1 cellular context compared by ENCODE assay signal in the genomic region with DNA sequence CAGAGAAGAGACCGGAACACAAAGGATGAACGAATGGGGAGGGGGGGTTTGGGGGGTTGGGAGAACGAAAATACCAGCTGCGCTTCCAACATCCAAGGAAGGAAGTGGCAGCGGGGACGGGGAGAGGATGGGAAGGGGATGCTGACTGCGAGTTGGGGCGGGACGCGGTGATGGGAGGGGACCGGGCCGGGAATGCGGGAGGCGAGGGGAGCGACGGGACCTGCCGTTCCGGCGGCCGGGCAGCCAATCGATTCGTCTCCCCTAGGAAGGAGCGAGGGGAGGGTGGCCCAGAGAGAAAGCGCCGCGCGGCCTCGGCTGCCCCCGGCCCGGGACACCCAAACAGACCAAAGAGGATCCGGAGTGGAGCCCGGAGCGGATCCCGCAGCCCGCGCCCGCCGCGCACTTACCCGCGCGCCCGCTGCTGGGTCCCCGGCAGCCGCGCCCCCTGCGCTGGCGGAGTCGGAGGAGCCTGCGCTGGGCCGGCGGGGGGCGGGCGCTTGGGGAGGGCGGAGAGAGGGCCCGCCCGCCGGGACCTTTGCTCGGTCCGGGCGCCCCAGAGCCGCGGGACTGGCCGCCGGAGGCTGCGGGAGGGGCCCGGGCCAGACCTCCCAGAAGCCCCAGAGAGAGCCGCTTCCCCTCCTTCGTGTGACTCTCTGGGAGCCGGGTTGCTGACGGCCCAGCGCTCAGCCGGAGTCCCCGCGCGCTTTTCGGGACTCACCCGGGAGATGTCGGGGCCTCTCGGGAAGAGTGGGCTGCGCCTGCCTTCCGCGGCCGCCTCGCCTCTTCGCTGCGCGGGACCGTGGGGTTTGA.
TF ChIP-seq lines count a peak whose summit lies in the region.

A gene (minus strand): TSS at position 476 of the 810 bp plus-strand sequence. CDS start 7,690 bp downstream, outside the sequence.

TF ChIP-seq in HepG2, 621 proteins besides CTCF, POLR2A, EP300 and RAD21 (continued from another document and continues in another):
- TF ChIP-seq SAFB2 (CRISPR knock-in tag; IDR thresholded peaks at IDR 0.05; ENCODE audit: borderline replicate concordance, low read depth): 0 out of 2 replicates have a peak, but pooled peaks have one; percentile 28
- TF ChIP-seq, protein P1, sequence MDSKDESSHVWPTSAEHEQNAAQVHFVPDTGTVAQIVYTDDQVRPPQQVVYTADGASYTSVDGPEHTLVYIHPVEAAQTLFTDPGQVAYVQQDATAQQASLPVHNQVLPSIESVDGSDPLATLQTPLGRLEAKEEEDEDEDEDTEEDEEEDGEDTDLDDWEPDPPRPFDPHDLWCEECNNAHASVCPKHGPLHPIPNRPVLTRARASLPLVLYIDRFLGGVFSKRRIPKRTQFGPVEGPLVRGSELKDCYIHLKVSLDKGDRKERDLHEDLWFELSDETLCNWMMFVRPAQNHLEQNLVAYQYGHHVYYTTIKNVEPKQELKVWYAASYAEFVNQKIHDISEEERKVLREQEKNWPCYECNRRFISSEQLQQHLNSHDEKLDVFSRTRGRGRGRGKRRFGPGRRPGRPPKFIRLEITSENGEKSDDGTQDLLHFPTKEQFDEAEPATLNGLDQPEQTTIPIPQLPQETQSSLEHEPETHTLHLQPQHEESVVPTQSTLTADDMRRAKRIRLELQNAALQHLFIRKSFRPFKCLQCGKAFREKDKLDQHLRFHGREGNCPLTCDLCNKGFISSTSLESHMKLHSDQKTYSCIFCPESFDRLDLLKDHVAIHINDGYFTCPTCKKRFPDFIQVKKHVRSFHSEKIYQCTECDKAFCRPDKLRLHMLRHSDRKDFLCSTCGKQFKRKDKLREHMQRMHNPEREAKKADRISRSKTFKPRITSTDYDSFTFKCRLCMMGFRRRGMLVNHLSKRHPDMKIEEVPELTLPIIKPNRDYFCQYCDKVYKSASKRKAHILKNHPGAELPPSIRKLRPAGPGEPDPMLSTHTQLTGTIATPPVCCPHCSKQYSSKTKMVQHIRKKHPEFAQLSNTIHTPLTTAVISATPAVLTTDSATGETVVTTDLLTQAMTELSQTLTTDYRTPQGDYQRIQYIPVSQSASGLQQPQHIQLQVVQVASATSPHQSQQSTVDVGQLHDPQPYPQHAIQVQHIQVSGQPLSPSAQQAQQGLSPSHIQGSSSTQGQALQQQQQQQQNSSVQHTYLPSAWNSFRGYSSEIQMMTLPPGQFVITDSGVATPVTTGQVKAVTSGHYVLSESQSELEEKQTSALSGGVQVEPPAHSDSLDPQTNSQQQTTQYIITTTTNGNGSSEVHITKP (CRISPR knock-in tag; IDR thresholded peaks at IDR 0.05; ENCODE audit: low read depth): peak; percentile 58; the same call in 1 of the 2 replicates
- TF ChIP-seq, protein P2, sequence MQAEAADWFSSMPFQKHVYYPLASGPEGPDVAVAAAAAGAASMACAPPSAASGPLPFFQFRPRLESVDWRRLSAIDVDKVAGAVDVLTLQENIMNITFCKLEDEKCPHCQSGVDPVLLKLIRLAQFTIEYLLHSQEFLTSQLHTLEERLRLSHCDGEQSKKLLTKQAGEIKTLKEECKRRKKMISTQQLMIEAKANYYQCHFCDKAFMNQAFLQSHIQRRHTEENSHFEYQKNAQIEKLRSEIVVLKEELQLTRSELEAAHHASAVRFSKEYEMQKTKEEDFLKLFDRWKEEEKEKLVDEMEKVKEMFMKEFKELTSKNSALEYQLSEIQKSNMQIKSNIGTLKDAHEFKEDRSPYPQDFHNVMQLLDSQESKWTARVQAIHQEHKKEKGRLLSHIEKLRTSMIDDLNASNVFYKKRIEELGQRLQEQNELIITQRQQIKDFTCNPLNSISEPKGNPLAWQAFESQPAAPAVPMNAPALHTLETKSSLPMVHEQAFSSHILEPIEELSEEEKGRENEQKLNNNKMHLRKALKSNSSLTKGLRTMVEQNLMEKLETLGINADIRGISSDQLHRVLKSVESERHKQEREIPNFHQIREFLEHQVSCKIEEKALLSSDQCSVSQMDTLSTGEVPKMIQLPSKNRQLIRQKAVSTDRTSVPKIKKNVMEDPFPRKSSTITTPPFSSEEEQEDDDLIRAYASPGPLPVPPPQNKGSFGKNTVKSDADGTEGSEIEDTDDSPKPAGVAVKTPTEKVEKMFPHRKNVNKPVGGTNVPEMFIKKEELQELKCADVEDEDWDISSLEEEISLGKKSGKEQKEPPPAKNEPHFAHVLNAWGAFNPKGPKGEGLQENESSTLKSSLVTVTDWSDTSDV (CRISPR knock-in tag; IDR thresholded peaks at IDR 0.05): 0 out of 2 replicates have a peak, but pooled peaks have one; percentile 29
- 0 out of 2 replicates have a peak, but pooled peaks have one; percentile 20 for TF ChIP-seq HOXA5 (CRISPR knock-in tag; IDR thresholded peaks at IDR 0.05)
- no peak for TF ChIP-seq ZNF44 (CRISPR knock-in tag; IDR thresholded peaks at IDR 0.05)
- TF ChIP-seq, protein P3, sequence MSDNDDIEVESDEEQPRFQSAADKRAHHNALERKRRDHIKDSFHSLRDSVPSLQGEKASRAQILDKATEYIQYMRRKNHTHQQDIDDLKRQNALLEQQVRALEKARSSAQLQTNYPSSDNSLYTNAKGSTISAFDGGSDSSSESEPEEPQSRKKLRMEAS (IDR thresholded peaks at IDR 0.05): peak; percentile 22; the same call in 1 of the 2 replicates
- peak; percentile 18; the same call in 1 of the 2 replicates for TF ChIP-seq GATAD1 (CRISPR knock-in tag; IDR thresholded peaks at IDR 0.05)
- TF ChIP-seq, protein P4, sequence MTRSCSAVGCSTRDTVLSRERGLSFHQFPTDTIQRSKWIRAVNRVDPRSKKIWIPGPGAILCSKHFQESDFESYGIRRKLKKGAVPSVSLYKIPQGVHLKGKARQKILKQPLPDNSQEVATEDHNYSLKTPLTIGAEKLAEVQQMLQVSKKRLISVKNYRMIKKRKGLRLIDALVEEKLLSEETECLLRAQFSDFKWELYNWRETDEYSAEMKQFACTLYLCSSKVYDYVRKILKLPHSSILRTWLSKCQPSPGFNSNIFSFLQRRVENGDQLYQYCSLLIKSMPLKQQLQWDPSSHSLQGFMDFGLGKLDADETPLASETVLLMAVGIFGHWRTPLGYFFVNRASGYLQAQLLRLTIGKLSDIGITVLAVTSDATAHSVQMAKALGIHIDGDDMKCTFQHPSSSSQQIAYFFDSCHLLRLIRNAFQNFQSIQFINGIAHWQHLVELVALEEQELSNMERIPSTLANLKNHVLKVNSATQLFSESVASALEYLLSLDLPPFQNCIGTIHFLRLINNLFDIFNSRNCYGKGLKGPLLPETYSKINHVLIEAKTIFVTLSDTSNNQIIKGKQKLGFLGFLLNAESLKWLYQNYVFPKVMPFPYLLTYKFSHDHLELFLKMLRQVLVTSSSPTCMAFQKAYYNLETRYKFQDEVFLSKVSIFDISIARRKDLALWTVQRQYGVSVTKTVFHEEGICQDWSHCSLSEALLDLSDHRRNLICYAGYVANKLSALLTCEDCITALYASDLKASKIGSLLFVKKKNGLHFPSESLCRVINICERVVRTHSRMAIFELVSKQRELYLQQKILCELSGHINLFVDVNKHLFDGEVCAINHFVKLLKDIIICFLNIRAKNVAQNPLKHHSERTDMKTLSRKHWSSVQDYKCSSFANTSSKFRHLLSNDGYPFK (CRISPR knock-in tag; IDR thresholded peaks at IDR 0.05; ENCODE audit: borderline replicate concordance): 0 out of 2 replicates have a peak, but pooled peaks have one; percentile 17
- peak; percentile 92 for TF ChIP-seq HNRNPLL (IDR thresholded peaks at IDR 0.05; ENCODE audit: low read depth, low read length, poor library complexity, severe bottlenecking)
- TF ChIP-seq, protein P5, sequence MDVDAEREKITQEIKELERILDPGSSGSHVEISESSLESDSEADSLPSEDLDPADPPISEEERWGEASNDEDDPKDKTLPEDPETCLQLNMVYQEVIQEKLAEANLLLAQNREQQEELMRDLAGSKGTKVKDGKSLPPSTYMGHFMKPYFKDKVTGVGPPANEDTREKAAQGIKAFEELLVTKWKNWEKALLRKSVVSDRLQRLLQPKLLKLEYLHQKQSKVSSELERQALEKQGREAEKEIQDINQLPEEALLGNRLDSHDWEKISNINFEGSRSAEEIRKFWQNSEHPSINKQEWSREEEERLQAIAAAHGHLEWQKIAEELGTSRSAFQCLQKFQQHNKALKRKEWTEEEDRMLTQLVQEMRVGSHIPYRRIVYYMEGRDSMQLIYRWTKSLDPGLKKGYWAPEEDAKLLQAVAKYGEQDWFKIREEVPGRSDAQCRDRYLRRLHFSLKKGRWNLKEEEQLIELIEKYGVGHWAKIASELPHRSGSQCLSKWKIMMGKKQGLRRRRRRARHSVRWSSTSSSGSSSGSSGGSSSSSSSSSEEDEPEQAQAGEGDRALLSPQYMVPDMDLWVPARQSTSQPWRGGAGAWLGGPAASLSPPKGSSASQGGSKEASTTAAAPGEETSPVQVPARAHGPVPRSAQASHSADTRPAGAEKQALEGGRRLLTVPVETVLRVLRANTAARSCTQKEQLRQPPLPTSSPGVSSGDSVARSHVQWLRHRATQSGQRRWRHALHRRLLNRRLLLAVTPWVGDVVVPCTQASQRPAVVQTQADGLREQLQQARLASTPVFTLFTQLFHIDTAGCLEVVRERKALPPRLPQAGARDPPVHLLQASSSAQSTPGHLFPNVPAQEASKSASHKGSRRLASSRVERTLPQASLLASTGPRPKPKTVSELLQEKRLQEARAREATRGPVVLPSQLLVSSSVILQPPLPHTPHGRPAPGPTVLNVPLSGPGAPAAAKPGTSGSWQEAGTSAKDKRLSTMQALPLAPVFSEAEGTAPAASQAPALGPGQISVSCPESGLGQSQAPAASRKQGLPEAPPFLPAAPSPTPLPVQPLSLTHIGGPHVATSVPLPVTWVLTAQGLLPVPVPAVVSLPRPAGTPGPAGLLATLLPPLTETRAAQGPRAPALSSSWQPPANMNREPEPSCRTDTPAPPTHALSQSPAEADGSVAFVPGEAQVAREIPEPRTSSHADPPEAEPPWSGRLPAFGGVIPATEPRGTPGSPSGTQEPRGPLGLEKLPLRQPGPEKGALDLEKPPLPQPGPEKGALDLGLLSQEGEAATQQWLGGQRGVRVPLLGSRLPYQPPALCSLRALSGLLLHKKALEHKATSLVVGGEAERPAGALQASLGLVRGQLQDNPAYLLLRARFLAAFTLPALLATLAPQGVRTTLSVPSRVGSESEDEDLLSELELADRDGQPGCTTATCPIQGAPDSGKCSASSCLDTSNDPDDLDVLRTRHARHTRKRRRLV (CRISPR knock-in tag; IDR thresholded peaks at IDR 0.05): 0 out of 2 replicates have a peak, but pooled peaks have one; percentile 48
- peak; percentile 77; the same call in 1 of the 2 replicates for TF ChIP-seq HNF4G (IDR thresholded peaks at IDR 0.05; ENCODE audit: borderline replicate concordance, low read depth, low read length)
- peak; percentile 64; the same call in 1 of the 2 replicates for TF ChIP-seq HNF4G (CRISPR knock-in tag; IDR thresholded peaks at IDR 0.05; ENCODE audit: borderline replicate concordance, low read depth)
- TF ChIP-seq, protein P6, sequence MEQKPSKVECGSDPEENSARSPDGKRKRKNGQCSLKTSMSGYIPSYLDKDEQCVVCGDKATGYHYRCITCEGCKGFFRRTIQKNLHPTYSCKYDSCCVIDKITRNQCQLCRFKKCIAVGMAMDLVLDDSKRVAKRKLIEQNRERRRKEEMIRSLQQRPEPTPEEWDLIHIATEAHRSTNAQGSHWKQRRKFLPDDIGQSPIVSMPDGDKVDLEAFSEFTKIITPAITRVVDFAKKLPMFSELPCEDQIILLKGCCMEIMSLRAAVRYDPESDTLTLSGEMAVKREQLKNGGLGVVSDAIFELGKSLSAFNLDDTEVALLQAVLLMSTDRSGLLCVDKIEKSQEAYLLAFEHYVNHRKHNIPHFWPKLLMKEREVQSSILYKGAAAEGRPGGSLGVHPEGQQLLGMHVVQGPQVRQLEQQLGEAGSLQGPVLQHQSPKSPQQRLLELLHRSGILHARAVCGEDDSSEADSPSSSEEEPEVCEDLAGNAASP (CRISPR knock-in tag; IDR thresholded peaks at IDR 0.05; ENCODE audit: borderline replicate concordance): 0 out of 2 replicates have a peak, but pooled peaks have one; percentile 27
- TF ChIP-seq JUNB (CRISPR knock-in tag; IDR thresholded peaks at IDR 0.05; ENCODE audit: borderline replicate concordance): no peak
- TF ChIP-seq, protein P7, sequence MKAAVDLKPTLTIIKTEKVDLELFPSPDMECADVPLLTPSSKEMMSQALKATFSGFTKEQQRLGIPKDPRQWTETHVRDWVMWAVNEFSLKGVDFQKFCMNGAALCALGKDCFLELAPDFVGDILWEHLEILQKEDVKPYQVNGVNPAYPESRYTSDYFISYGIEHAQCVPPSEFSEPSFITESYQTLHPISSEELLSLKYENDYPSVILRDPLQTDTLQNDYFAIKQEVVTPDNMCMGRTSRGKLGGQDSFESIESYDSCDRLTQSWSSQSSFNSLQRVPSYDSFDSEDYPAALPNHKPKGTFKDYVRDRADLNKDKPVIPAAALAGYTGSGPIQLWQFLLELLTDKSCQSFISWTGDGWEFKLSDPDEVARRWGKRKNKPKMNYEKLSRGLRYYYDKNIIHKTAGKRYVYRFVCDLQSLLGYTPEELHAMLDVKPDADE (CRISPR knock-in tag; IDR thresholded peaks at IDR 0.05): no peak
- TF ChIP-seq ASH2L (IDR thresholded peaks at IDR 0.05; ENCODE audit: insufficient read length, low read depth, low read length): peak; percentile 51
- no peak for TF ChIP-seq KLF9 (CRISPR knock-in tag; IDR thresholded peaks at IDR 0.05; ENCODE audit: low read depth)
- peak; percentile 61; the same call in 1 of the 2 replicates for TF ChIP-seq DMAP1 (CRISPR knock-in tag; IDR thresholded peaks at IDR 0.05)
- peak; percentile 75; the same call in 1 of the 2 replicates for TF ChIP-seq ZNF678 (CRISPR knock-in tag; IDR thresholded peaks at IDR 0.05)
- TF ChIP-seq ZNF343 (CRISPR knock-in tag; IDR thresholded peaks at IDR 0.05): peak; percentile 74
- TF ChIP-seq, protein P8, sequence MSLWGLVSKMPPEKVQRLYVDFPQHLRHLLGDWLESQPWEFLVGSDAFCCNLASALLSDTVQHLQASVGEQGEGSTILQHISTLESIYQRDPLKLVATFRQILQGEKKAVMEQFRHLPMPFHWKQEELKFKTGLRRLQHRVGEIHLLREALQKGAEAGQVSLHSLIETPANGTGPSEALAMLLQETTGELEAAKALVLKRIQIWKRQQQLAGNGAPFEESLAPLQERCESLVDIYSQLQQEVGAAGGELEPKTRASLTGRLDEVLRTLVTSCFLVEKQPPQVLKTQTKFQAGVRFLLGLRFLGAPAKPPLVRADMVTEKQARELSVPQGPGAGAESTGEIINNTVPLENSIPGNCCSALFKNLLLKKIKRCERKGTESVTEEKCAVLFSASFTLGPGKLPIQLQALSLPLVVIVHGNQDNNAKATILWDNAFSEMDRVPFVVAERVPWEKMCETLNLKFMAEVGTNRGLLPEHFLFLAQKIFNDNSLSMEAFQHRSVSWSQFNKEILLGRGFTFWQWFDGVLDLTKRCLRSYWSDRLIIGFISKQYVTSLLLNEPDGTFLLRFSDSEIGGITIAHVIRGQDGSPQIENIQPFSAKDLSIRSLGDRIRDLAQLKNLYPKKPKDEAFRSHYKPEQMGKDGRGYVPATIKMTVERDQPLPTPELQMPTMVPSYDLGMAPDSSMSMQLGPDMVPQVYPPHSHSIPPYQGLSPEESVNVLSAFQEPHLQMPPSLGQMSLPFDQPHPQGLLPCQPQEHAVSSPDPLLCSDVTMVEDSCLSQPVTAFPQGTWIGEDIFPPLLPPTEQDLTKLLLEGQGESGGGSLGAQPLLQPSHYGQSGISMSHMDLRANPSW (CRISPR knock-in tag; IDR thresholded peaks at IDR 0.05; ENCODE audit: borderline replicate concordance): peak; percentile 36; the same call in 1 of the 2 replicates
- 0 out of 2 replicates have a peak, but pooled peaks have one; percentile 59 for TF ChIP-seq ZNF501 (CRISPR knock-in tag; IDR thresholded peaks at IDR 0.05)
- peak; percentile 26; the same call in 1 of the 2 replicates for TF ChIP-seq HOXA3 (CRISPR knock-in tag; IDR thresholded peaks at IDR 0.05)
- TF ChIP-seq FOXC1 (CRISPR knock-in tag; IDR thresholded peaks at IDR 0.05; ENCODE audit: borderline replicate concordance): no peak
- 0 out of 2 replicates have a peak, but pooled peaks have one; percentile 51 for TF ChIP-seq ZNF230 (CRISPR knock-in tag; IDR thresholded peaks at IDR 0.05)
- peak; percentile 85; the same call in 1 of the 2 replicates for TF ChIP-seq POLR2G (IDR thresholded peaks at IDR 0.05; ENCODE audit: low read depth, low read length)
- TF ChIP-seq SIX1 (CRISPR knock-in tag; IDR thresholded peaks at IDR 0.05; ENCODE audit: borderline replicate concordance): no peak
- 0 out of 2 replicates have a peak, but pooled peaks have one; percentile 18 for TF ChIP-seq ZNF329 (CRISPR knock-in tag; IDR thresholded peaks at IDR 0.05; ENCODE audit: low read depth)
- peak in 1 of 2 experiments; percentile 28; a peak in 1 of 4 replicates for TF ChIP-seq KLF16 (CRISPR knock-in tag; IDR thresholded peaks at IDR 0.05)
